ENCODE assay signal across 8 cellular contexts in the genomic region with DNA sequence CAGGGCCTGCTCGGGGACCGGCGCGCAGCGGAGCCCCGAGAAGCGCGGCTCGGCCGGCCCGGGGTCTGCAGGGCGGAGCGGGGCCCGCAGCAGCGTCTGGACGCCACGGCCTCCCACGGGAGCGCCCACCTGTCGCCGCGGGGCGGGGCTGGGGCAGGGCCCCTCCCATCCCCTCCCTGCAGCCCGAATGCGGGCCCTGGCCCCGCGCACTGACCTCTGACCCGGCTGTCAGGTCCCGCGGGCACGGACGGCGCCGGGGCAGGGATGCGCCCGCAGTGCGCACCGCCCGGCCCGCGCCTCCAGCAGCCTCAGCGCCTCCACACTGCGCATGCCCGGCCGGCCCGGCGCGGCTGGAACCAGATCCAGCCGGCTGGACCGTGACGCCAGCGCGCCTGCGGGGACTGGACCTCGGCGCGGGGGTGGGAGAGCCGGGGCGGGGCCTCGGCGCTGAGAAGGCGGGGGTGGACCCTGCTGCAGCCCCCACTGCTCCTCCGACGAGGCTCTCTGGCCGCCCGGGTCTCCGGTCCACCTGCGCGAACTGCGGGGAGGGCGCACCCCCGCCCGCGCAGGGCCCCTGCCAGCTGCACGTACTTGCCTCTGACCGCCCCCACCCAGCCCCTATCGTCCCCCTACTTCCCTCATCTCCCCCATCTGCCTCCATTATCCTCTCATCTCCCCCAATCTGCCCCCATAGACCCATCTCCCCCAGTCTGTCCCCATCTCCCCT. TPM values are rescaled to one million over a fixed set of nuclear protein-coding genes. Genes with fewer than 3 reads are reported as not detected.
A peak's percentile ranks its signal among the peaks of the same experiment; 100 is the strongest.
DNase-seq lines count a peak whose midpoint lies in the region; ATAC-seq and TF ChIP-seq lines count a peak whose summit lies in the region.

No MANE protein-coding gene starts in this region.

- ATAC-seq in aorta (ENCODE audit: low FRiP score) = peak; percentile 93

- H3K4me1 ChIP-seq in HEK293 (ENCODE audit: control insufficient read depth, insufficient read depth, low read length) (peaks cover 10% of the 10 kb centered on the region; the same call in 1 of the 2 replicates), aorta (ENCODE audit: control insufficient read depth in 1 of 2, insufficient read depth in 2 of 2, low read length in 2 of 2) (no peaks in the 10 kb centered on the region)

- H3K27me3 ChIP-seq in aorta (ENCODE audit: control insufficient read depth in 1 of 2, insufficient read depth in 2 of 2, low read length in 1 of 2) = no peaks in the 10 kb centered on the region

- TF ChIP-seq CTCF in GM10248 (IDR thresholded peaks at IDR 0.05; ENCODE audit: control extremely low read depth, extremely low read depth, low read depth, missing control alignments) (no peak), HEK293 (tag by site-specific recombination; IDR thresholded peaks at IDR 0.05) (no peak), astrocyte of the spinal cord (IDR thresholded peaks at IDR 0.05; ENCODE audit: low read depth, low read length) (no peak), retinal pigment epithelial cell (conservative IDR thresholded peaks at IDR 0.05; ENCODE audit: low read depth, low read length) (no peak)

- intact Hi-C loops in aorta (cut with DNase I) = loop anchor here in 1 of 2 donors (2.0 kb wide), 1 partner anchor 17 kb away; a partner anchor contains a TSS

- in situ Hi-C loops in astrocyte of the spinal cord (cut with HindIII; ENCODE audit: low sequenced_read_pairs) = no loop called here

- WGBS in aorta, 2 donors = 0 to 1% methylated on average over 34 to 77 of the region's 77 CpGs

- H3K9me3 ChIP-seq in HEK293 (ENCODE audit: control insufficient read depth, insufficient read depth, low read depth, low read length) (no peaks in the 10 kb centered on the region), aorta (ENCODE audit: control insufficient read depth, low read length) (no peaks in the 10 kb centered on the region)

- H3K27ac ChIP-seq in HEK293 (ENCODE audit: extremely low read depth, low read depth, low read length) = peak overlapping the region; percentile 76; the same call in 1 of the 2 replicates
- H3K27ac ChIP-seq in aorta (ENCODE audit: low read depth in 1 of 2, low read length in 2 of 2) = peak overlapping the region; percentile 15 to 77

- H3K4me3 ChIP-seq in HEK293 (ENCODE audit: low read depth, low read length) (peak overlapping the region; percentile 67), astrocyte of the spinal cord (ENCODE audit: low read depth, low read length) (peak overlapping the region; percentile 50), retinal pigment epithelial cell (ENCODE audit: low read length) (peak overlapping the region; percentile 52), aorta (ENCODE audit: low read length in 2 of 2) (peak overlapping the region; percentile 69 to 84)

- CTCF ChIA-PET in GM10248 (lab: Yijun Ruan, JAX) (interaction anchor here (0.7 to 1.6 kb wide), 5 partner anchors 16 to 37 kb away, joined by 3 to 7 read pairs (median 5); a partner anchor contains a TSS), HEK293 (lab: Yijun Ruan, JAX) (interaction anchor here (1.2 to 1.7 kb wide), 2 partner anchors 35 to 37 kb away, joined by 6 to 14 read pairs; no protein-coding TSS in a partner anchor)

- H3K36me3 ChIP-seq in HEK293 (ENCODE audit: control insufficient read depth in 2 of 2, insufficient read depth in 1 of 2, low read length in 2 of 2) (peaks cover 0 to 18% of the 10 kb centered on the region in 2 experiments; a peak in 1 of 3 replicates), aorta (ENCODE audit: control insufficient read depth in 1 of 2, insufficient read depth in 2 of 2, low read length in 1 of 2) (no peaks in the 10 kb centered on the region)

- POLR2A ChIA-PET in GM10248 (lab: Yijun Ruan, JAX) (no interaction called here), HEK293 (lab: Yijun Ruan, JAX) (no interaction called here)

- DNase-seq in GM10248 (ENCODE audit: extremely low spot score) (peak; percentile 96), NAMALWA (ENCODE audit: low spot score) (peak; percentile 86), T-helper 2 cell (peak; percentile 67 to 90 (median 72)), astrocyte of the spinal cord (ENCODE audit: low read depth, low spot score) (peak; percentile 89), hypothalamus (lab: John Stamatoyannopoulos, UW) (peak; percentile 18 to 94 (median 82)), retinal pigment epithelial cell (ENCODE audit: low read depth) (no peak), aorta (peak; percentile 96 to 97)

TF ChIP-seq in HEK293, 187 proteins besides CTCF, POLR2A, EP300 and RAD21 (continues in another document):
- TF ChIP-seq EGR2 (tag by site-specific recombination; IDR thresholded peaks at IDR 0.05; ENCODE audit: low read depth) (peak; percentile 79), ZNF155 (tag by site-specific recombination; IDR thresholded peaks at IDR 0.05) (no peak), ZNF776 (tag by site-specific recombination; IDR thresholded peaks at IDR 0.05; ENCODE audit: borderline replicate concordance) (no peak), KLF1 (tag by site-specific recombination; IDR thresholded peaks at IDR 0.05) (no peak), HOXA7 (CRISPR knock-in tag; IDR thresholded peaks at IDR 0.05; ENCODE audit: borderline replicate concordance) (no peak), ZNF16 (tag by site-specific recombination; IDR thresholded peaks at IDR 0.05; ENCODE audit: low read depth) (no peak), ZFP3 (tag by site-specific recombination; IDR thresholded peaks at IDR 0.05; ENCODE audit: low read depth) (no peak), SP7 (tag by site-specific recombination; IDR thresholded peaks at IDR 0.05) (no peak), MEIS1 (CRISPR knock-in tag; IDR thresholded peaks at IDR 0.05; ENCODE audit: borderline replicate concordance) (no peak), ZNF501 (tag by site-specific recombination; IDR thresholded peaks at IDR 0.05) (no peak), ZSCAN16 (tag by site-specific recombination; IDR thresholded peaks at IDR 0.05) (no peak), ZBTB48 (tag by site-specific recombination; IDR thresholded peaks at IDR 0.05) (no peak)
- TF ChIP-seq, protein P1, sequence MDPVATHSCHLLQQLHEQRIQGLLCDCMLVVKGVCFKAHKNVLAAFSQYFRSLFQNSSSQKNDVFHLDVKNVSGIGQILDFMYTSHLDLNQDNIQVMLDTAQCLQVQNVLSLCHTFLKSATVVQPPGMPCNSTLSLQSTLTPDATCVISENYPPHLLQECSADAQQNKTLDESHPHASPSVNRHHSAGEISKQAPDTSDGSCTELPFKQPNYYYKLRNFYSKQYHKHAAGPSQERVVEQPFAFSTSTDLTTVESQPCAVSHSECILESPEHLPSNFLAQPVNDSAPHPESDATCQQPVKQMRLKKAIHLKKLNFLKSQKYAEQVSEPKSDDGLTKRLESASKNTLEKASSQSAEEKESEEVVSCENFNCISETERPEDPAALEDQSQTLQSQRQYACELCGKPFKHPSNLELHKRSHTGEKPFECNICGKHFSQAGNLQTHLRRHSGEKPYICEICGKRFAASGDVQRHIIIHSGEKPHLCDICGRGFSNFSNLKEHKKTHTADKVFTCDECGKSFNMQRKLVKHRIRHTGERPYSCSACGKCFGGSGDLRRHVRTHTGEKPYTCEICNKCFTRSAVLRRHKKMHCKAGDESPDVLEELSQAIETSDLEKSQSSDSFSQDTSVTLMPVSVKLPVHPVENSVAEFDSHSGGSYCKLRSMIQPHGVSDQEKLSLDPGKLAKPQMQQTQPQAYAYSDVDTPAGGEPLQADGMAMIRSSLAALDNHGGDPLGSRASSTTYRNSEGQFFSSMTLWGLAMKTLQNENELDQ (tag by site-specific recombination; IDR thresholded peaks at IDR 0.05; ENCODE audit: low read depth) = no peak
- TF ChIP-seq, protein P2, sequence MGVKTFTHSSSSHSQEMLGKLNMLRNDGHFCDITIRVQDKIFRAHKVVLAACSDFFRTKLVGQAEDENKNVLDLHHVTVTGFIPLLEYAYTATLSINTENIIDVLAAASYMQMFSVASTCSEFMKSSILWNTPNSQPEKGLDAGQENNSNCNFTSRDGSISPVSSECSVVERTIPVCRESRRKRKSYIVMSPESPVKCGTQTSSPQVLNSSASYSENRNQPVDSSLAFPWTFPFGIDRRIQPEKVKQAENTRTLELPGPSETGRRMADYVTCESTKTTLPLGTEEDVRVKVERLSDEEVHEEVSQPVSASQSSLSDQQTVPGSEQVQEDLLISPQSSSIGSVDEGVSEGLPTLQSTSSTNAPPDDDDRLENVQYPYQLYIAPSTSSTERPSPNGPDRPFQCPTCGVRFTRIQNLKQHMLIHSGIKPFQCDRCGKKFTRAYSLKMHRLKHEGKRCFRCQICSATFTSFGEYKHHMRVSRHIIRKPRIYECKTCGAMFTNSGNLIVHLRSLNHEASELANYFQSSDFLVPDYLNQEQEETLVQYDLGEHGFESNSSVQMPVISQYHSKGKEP (tag by site-specific recombination; IDR thresholded peaks at IDR 0.05) = no peak

RNA-seq across cellular contexts. Expression of a gene that starts 16.1 kb away (rescaled TPM):
- total RNA-seq in aorta = 10 to 100 TPM; 17.4 to 44.2 TPM
- 1 to 10 TPM; 2.2 to 3.5 TPM for polyA plus RNA-seq in aorta

RNA-seq across cellular contexts. Expression of a gene that starts 45.2 kb away (rescaled TPM):
- total RNA-seq in aorta = not detected
- not detected for polyA plus RNA-seq in aorta

RNA-seq across cellular contexts. Expression of a gene that starts 52.9 kb away (rescaled TPM):
- 10 to 100 TPM; 10.8 to 17.0 TPM for total RNA-seq in aorta
- polyA plus RNA-seq in aorta = 1 to 10 TPM; 3.1 to 6.7 TPM

RNA-seq across cellular contexts. Expression of a gene that starts 59.7 kb away (rescaled TPM):
- 10 to 100 TPM in 1 of 2 donors, 1 to 10 TPM in 1; 4.5 to 11.2 TPM for total RNA-seq in aorta
- 1 to 10 TPM; 2.8 to 5.0 TPM for polyA plus RNA-seq in aorta
